In the genomic region with DNA sequence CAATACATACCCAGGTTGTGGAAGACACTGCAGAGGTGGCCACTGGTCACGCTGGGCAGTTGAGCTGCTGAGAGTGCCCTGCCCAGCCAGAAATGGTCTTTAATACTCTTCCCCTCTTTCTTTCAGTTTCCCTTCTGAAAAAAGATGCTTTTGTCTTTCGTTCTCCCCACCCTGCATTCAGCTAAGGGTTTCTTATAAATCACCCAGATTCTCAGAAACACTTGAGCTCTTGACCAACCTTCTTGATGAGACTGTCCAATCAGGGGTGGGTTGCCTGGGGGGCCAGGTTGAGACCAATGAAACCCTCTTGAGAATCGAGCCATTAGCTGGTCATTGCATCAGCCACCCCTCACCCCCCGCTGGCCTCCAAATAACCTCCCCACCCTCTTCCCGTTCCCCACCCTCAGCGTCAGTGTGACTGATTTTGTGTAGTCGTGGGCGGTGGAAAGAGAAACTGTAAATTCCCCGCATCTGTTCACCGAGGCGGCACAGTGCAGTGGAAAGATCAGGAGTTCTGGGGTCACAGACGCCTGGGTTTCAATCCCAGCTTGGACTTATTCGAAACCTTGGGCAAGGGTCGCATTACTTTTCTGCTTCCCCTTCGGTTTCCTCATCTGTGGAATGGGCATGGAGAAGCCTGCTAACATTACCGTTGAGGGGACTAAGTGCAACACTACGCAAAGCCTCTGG, we compare ENCODE assay signal across 1 cellular context.
TF ChIP-seq lines count a peak whose summit lies in the region.

No MANE protein-coding gene starts in this region.

TF ChIP-seq in SK-N-SH, 30 proteins besides CTCF, POLR2A, EP300 and RAD21 (continued from another document):
- TF ChIP-seq POLR2AphosphoS5 (IDR thresholded peaks at IDR 0.05; ENCODE audit: low read depth, low read length) (peak; percentile 33; the same call in 1 of the 2 replicates), SMC3 (IDR thresholded peaks at IDR 0.05; ENCODE audit: low read depth, low read length) (no peak), RXRA (IDR thresholded peaks at IDR 0.05; ENCODE audit: borderline replicate concordance, low read depth) (peak; percentile 49; the same call in 1 of the 2 replicates)
